9 cellular contexts compared by ENCODE assay signal in the genomic region with DNA sequence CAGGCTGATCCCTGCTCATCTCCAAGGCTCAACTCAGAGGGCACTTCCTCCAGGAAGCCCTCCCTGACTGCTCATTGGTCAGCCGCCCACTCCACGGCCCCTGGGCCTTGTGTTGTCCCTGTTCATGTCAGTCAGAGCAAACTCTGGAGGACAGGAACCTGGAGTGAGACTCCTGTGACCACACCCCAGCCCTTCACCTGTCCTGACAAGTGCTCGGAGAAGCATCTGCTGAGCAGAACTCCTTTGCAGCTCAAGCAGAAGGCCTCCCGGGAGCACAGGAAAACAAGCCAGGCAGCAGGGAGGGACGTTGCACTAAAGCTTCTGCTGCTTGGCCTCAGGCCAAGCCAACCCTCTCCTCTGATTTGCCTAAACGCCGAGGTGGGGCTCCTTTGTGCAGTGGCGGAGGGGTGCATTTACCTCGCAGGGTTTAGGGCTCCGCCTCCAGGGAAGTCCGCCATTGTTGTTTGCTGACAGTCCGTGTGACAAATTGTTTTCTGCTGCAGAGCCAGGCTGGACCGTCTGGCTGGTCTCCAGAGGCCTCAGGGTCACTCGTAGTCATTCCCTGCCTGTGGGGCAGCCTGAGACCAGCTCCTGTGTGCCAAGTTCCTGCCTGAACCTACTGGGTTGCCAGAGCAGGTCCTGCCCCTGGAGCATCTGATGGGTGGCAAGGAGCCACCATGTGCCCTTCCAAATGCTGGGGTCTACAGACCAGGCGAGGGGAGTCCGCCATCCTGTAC.
DNase-seq lines count a peak whose midpoint lies in the region; ATAC-seq, FAIRE-seq and TF ChIP-seq lines count a peak whose summit lies in the region.
"Had no signal": no experiment of that assay in that cellular context is flagged by ENCODE, and none has a peak within 500 bp of the region (broad histone marks: within the 10 kb centered on the region; RNA-seq: fewer than 3 reads in every experiment).

No MANE protein-coding gene starts in this region.

- H3K36me3 ChIP-seq in HUES48 (ENCODE audit: control insufficient read depth, insufficient read depth, low read length), result no peaks in the 10 kb centered on the region

- H3K9ac ChIP-seq in HUES48 (ENCODE audit: low read depth, low read length), result no peak overlapping the region

- CTCF ChIA-PET in A549 (lab: Yijun Ruan, JAX), result interaction anchor here (1.5 kb wide), 1 partner anchor 32 kb away, joined by 3 read pairs; no protein-coding TSS in a partner anchor

- no peak overlapping the region for H3K4me2 ChIP-seq in A549

- H3K4me1 ChIP-seq in A549 (no peaks in the 10 kb centered on the region), HUES48 (ENCODE audit: control insufficient read depth, insufficient read depth, low read length) (peaks cover 12% of the 10 kb centered on the region; the same call in 1 of the 2 replicates)

- H3K9me3 ChIP-seq in A549, result no peaks in the 10 kb centered on the region
- no peaks in the 10 kb centered on the region for H3K9me3 ChIP-seq in HUES48 (ENCODE audit: control insufficient read depth, insufficient read depth, low read length)

- WGBS in A549 (ENCODE audit: missing lambda C conversion rate), result 10% methylated on average over 2 of the region's 16 CpGs

- ATAC-seq in A549 (no peak), GM19328 (IDR thresholded peaks at IDR 0.05; ENCODE audit: unreplicated experiment) (no peak)
- ATAC-seq: Right ventricle myocardium inferior had no signal

- DNase-seq in A549 (ENCODE audit: low read depth in 1 of 2, low spot score in 1 of 2) (no peak), NCI-H526 treated with DMSO at 0.1 percent for 48 hours (lab: John Stamatoyannopoulos, UW) (peak; percentile 95), iPS-NIHi7 (ENCODE audit: extremely low spot score) (peak; percentile 48), DMS114 treated with DMSO at 0.1 percent for 48 hours (lab: John Stamatoyannopoulos, UW; ENCODE audit: unreplicated experiment) (no peak), GM13976 (ENCODE audit: low spot score) (no peak)
- DNase-seq in activated naive CD4-positive, alpha-beta T cell treated with anti-CD3 and anti-CD28 coated beads, Interleukin-2, amount 50 U/mL, for 16 hours, result no peak

- no peak for TF ChIP-seq RAD21 in A549 (conservative IDR thresholded peaks at IDR 0.05 in 1 of 2, IDR thresholded peaks at IDR 0.05 in 1 of 2)

- POLR2A ChIA-PET in A549 (lab: Yijun Ruan, JAX), result no interaction called here

- no peak for TF ChIP-seq EP300 in A549 (IDR thresholded peaks at IDR 0.05)

- FAIRE-seq in A549 (lab: Jason Lieb, UNC), result no peak

- H3K4me3 ChIP-seq in A549, result no peak overlapping the region
- no peak overlapping the region for H3K4me3 ChIP-seq in HUES48 (ENCODE audit: low read depth, low read length)

- no peak for TF ChIP-seq POLR2A in A549 (IDR thresholded peaks at IDR 0.05; ENCODE audit: low read length)

- in situ Hi-C loops in GM13976 (cut with MboI; ENCODE audit: low sequenced_read_pairs, unreplicated experiment), result no loop called here

- H3K27ac ChIP-seq in A549 (no peak overlapping the region), HUES48 (ENCODE audit: low read depth, low read length) (peak overlapping the region; percentile 8)

- TF ChIP-seq CTCF in A549 (IDR thresholded peaks at IDR 0.05), result no peak
- TF ChIP-seq CTCF in GM13976 (IDR thresholded peaks at IDR 0.05; ENCODE audit: borderline replicate concordance, control extremely low read depth, extremely low read depth, insufficient read depth, missing control alignments), result no peak

- H3K27me3 ChIP-seq in HUES48 (ENCODE audit: control insufficient read depth, insufficient read depth, low read length), result no peaks in the 10 kb centered on the region; the same call in 1 of the 2 replicates

TF ChIP-seq in A549, 52 proteins besides CTCF, POLR2A, EP300 and RAD21:
- TF ChIP-seq ZFP36 (IDR thresholded peaks at IDR 0.05; ENCODE audit: borderline replicate concordance, partially characterized antibody) (peak; percentile 67), RARB (CRISPR knock-in tag; IDR thresholded peaks at IDR 0.05) (no peak)

Comparison
In these comparisons a context has a peak if more than half of its experiments do, and no peak if none do; other contexts are left out.
1. DNase-seq: peak in NCI-H526 treated with DMSO at 0.1 percent for 48 hours (single experiment) and iPS-NIHi7 (single experiment); none in A549 (0 of 2), DMS114 treated with DMSO at 0.1 percent for 48 hours (single experiment), activated naive CD4-positive, alpha-beta T cell treated with anti-CD3 and anti-CD28 coated beads, Interleukin-2, amount 50 U/mL, for 16 hours (single experiment) and GM13976 (single experiment).